In the genomic region with DNA sequence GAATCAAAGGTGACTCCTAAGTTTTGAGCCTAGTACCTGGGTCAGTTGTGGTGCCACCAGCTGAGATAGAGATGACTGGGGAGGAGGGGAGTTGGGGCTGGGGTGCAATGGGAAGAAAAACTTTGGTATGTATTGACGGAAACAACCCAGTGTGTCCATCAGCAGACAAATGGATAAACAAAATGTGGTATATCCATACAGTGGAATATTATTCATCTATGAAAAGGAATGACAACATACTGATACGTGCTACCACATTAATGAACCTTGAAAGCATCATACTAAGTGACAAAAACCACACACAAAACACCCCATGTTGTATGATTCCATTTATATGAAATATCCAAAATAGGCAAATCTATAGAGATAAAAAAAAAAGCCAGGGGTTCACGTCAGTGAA, we compare ENCODE assay signal across 28 cellular contexts.
"Had no signal": no experiment of that assay in that cellular context is flagged by ENCODE, and none has a peak within 500 bp of the region (broad histone marks: within the 10 kb centered on the region; RNA-seq: fewer than 3 reads in every experiment).

No MANE protein-coding gene starts in this region.

- H2AFZ ChIP-seq: hepatocyte had no signal

- FAIRE-seq: colon, endometrium, endothelial cell of umbilical vein, frontal cortex had no signal

- H3K4me1 ChIP-seq: colonic mucosa, esophagus squamous epithelium, gastrocnemius medialis, gastroesophageal sphincter had no signal

- H3K36me3 ChIP-seq: colonic mucosa, esophagus muscularis mucosa, esophagus squamous epithelium, gastrocnemius medialis, gastroesophageal sphincter, heart left ventricle, heart right ventricle had no signal

- H3K27ac ChIP-seq: colonic mucosa, coronary artery, epithelial cell of prostate, esophagus muscularis mucosa, esophagus squamous epithelium, foreskin keratinocyte, gastrocnemius medialis, gastroesophageal sphincter, heart left ventricle, heart right ventricle, hepatocyte had no signal

- H3K27me3 ChIP-seq: colonic mucosa, esophagus muscularis mucosa, esophagus squamous epithelium, gastrocnemius medialis, gastroesophageal sphincter, heart left ventricle, hepatocyte had no signal

- H3K4me2 ChIP-seq: hepatocyte had no signal

- H3K9me3 ChIP-seq: colonic mucosa, esophagus squamous epithelium, gastrocnemius medialis, gastroesophageal sphincter had no signal

- H3K79me2 ChIP-seq: hepatocyte had no signal

- DNase-seq: colonic mucosa; cortex of kidney; dermis blood vessel endothelial cell; effector CD4-positive, alpha-beta T cell; effector CD8-positive, alpha-beta T cell; effector memory CD4-positive, alpha-beta T cell; effector memory CD8-positive, alpha-beta T cell; endodermal cell; erythroblast; esophagus squamous epithelium; foreskin fibroblast; foreskin keratinocyte; foreskin melanocyte; gastrocnemius medialis; glutamatergic neuron; head of caudate nucleus; heart left ventricle; heart right ventricle had no signal

- ATAC-seq: effector memory CD8-positive, alpha-beta T cell; esophagus mucosa; foreskin keratinocyte; gastrocnemius medialis; gastroesophageal sphincter; heart left ventricle; heart right ventricle had no signal

- H3K4me3 ChIP-seq: colonic mucosa, coronary artery, esophagus muscularis mucosa, esophagus squamous epithelium, gastrocnemius medialis, gastroesophageal sphincter, heart left ventricle, heart right ventricle, hepatocyte had no signal
